ENCODE assay signal across 9 cellular contexts in genomic region chr1:147444381-147444780, GRCh38.
"Had no signal": no experiment of that assay in that cellular context is flagged by ENCODE, and none has a peak within 500 bp of the region (broad histone marks: within the 10 kb centered on the region; RNA-seq: fewer than 3 reads in every experiment).

No MANE protein-coding gene starts in this region.

- H3K4me3 ChIP-seq: GM23248, GM23338, HAP-1 had no signal

- H2AFZ ChIP-seq: GM23248, GM23338 had no signal

- FAIRE-seq: H54 had no signal

- H3K4me1 ChIP-seq: HAP-1 had no signal

- H3K9ac ChIP-seq: GM23248 had no signal

- H3K27ac ChIP-seq: GM23248 had no signal

- H3K36me3 ChIP-seq: HAP-1 had no signal

- DNase-seq: GM23248, GOT3, H7, H9, HCEC 1CT, HFFc6 had no signal

- H3K4me2 ChIP-seq: GM23338 had no signal

- ATAC-seq: GM23338 had no signal
